ENCODE assay signal across 26 cellular contexts in the genomic region with DNA sequence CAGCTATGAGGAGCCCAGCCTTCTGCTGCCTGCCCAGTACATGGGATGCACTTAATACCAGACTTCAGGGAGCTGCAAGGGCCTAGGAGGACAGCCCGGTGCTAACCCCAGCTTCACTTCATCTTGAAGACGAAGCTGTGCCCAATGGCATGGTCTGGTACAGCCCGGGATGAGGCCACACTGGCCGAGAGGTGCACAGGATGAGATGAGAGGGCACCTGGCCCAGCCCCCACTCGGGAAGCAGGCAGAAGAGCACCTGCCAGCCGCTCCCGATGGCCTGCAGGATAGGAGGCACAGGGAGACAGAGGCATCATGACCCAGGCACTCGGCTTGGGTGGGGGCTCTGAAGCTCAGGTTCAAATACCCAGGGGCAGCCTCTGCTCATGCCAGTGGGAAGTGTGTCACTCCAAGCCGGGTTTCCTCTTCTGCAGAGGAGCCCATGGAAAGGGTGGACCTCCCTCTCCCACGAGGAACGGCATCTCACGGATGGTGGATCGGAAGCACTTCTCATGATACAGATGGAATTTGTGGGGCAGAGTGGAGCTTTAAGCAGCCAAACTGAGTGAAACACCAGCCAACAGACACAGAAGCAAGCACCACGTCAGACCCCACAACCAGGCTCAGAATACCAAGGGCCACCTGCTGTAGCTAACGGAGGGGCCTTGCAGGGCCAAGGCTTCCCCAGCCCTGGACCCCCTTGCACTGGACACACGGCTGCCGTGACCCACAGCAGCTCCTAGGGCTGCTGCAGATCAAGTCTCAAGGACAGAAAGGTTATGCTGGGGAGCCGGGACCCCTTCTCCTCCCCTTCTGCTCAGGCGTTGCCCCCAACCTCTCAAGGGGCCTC.
A peak's percentile ranks its signal among the peaks of the same experiment; 100 is the strongest.
DNase-seq lines count a peak whose midpoint lies in the region; ATAC-seq and TF ChIP-seq lines count a peak whose summit lies in the region.
"Had no signal": no experiment of that assay in that cellular context is flagged by ENCODE, and none has a peak within 500 bp of the region (broad histone marks: within the 10 kb centered on the region; RNA-seq: fewer than 3 reads in every experiment).

No MANE protein-coding gene starts in this region.

- H3K4me3 ChIP-seq in coronary artery (no peak overlapping the region), neuronal stem cell (ENCODE audit: low read length in 2 of 2) (no peak overlapping the region), upper lobe of left lung (no peak overlapping the region), mesendoderm (ENCODE audit: low read length) (no peak overlapping the region)
- H3K4me3 ChIP-seq: ascending aorta, heart right ventricle, K562, smooth muscle cell, thoracic aorta had no signal

- H4K8ac ChIP-seq in neuronal stem cell (ENCODE audit: low read depth, low read length) (no peak overlapping the region), mesendoderm (ENCODE audit: low read depth, low read length) (no peak overlapping the region)

- H2BK15ac ChIP-seq in neuronal stem cell (ENCODE audit: low read length) = peak overlapping the region; percentile 10
- no peak overlapping the region for H2BK15ac ChIP-seq in mesendoderm (replicated peaks; ENCODE audit: low read depth)

- H3K27me3 ChIP-seq in neuronal stem cell (ENCODE audit: control insufficient read depth in 3 of 3, insufficient read depth in 3 of 3, low read depth in 1 of 3, low read length in 3 of 3) = no peaks in the 10 kb centered on the region
- no peaks in the 10 kb centered on the region for H3K27me3 ChIP-seq in upper lobe of left lung
- no peaks in the 10 kb centered on the region for H3K27me3 ChIP-seq in mesendoderm (ENCODE audit: insufficient read depth, low read length, poor library complexity)
- H3K27me3 ChIP-seq: ascending aorta had no signal

- H4K91ac ChIP-seq in neuronal stem cell (ENCODE audit: low read depth, low read length, poor library complexity) = no peak overlapping the region

- peak; percentile 21 for DNase-seq in activated T-cell treated with anti-CD3 and anti-CD28 coated beads, Interleukin-2, amount 50 U/mL, for 24 hours
- DNase-seq in activated T-cell treated with anti-CD3 and anti-CD28 coated beads, Interleukin-2, amount 50 U/mL, for 72 hours = no peak
- DNase-seq in coronary artery (ENCODE audit: low spot score) (peak; percentile 60), neuronal stem cell (ENCODE audit: low spot score) (no peak), upper lobe of left lung (peak; percentile 14 to 44), mesendoderm (no peak), pons (ENCODE audit: low spot score) (no peak), substantia nigra (lab: John Stamatoyannopoulos, UW) (no peak)
- DNase-seq: activated naive CD8-positive, alpha-beta T cell treated with anti-CD3 and anti-CD28 coated beads for 36 hours; cerebellar nuclear complex; effector CD4-positive, alpha-beta T cell; foreskin fibroblast; heart right ventricle; NCI-H1105 treated with DMSO at 0.1 percent for 48 hours; NCI-H2081; NCI-H446 treated with DMSO at 0.1 percent for 48 hours; stimulated activated CD4-positive, alpha-beta T cell treated with anti-CD3 and anti-CD28 coated beads, Interleukin-4, amount 100 ng/mL, for 1 hour; stimulated activated naive B cell treated with anti-CD40 and anti-IgM and Interleukin-4, amounts not matched to agents 10 μg/mL and 1 μg/mL and 100 μg/mL, for 72 hours; T-helper 2 cell had no signal

- H3K9me3 ChIP-seq in neuronal stem cell (replicated peaks in 1 of 2; ENCODE audit: control insufficient read depth in 2 of 2, insufficient read depth in 1 of 2, low read depth in 1 of 2, low read length in 2 of 2) = peaks cover 0 to 6% of the 10 kb centered on the region in 2 donors
- H3K9me3 ChIP-seq in upper lobe of left lung = no peaks in the 10 kb centered on the region
- H3K9me3 ChIP-seq: ascending aorta, heart right ventricle, thoracic aorta had no signal

- no peak overlapping the region for H2AFZ ChIP-seq in neuronal stem cell (ENCODE audit: low read length)

- TF ChIP-seq CTCF in coronary artery (IDR thresholded peaks at IDR 0.05) (no peak), upper lobe of left lung (IDR thresholded peaks at IDR 0.05) (no peak)

- H3K79me1 ChIP-seq in neuronal stem cell (ENCODE audit: low read depth, low read length) = peaks cover 3% of the 10 kb centered on the region
- no peaks in the 10 kb centered on the region for H3K79me1 ChIP-seq in mesendoderm (ENCODE audit: low read length)

- TF ChIP-seq POLR2A in upper lobe of left lung (IDR thresholded peaks at IDR 0.05) = no peak

- H3K79me2 ChIP-seq in mesendoderm (ENCODE audit: control insufficient read depth, insufficient read depth, low read length) = no peaks in the 10 kb centered on the region

- no peak for TF ChIP-seq EP300 in upper lobe of left lung (IDR thresholded peaks at IDR 0.05)

- peaks cover 0 to 4% of the 10 kb centered on the region in 2 donors for H3K4me1 ChIP-seq in neuronal stem cell (ENCODE audit: control insufficient read depth in 2 of 2, insufficient read depth in 1 of 2, low read depth in 1 of 2, low read length in 2 of 2)
- no peaks in the 10 kb centered on the region for H3K4me1 ChIP-seq in upper lobe of left lung
- no peaks in the 10 kb centered on the region for H3K4me1 ChIP-seq in mesendoderm (ENCODE audit: control insufficient read depth, low read depth, low read length)
- H3K4me1 ChIP-seq: ascending aorta, heart right ventricle had no signal

- H3K9me3 Mint-ChIP-seq in activated T-cell treated with anti-CD3 and anti-CD28 coated beads, Interleukin-2, amount 50 U/mL, for 24 hours = no peaks in the 10 kb centered on the region
- peaks cover 8% of the 10 kb centered on the region in 2 donors for H3K9me3 Mint-ChIP-seq in activated T-cell treated with anti-CD3 and anti-CD28 coated beads, Interleukin-2, amount 50 U/mL, for 72 hours
- H3K9me3 Mint-ChIP-seq: CD8-positive, alpha-beta T cell had no signal

- H3K23ac ChIP-seq in neuronal stem cell (ENCODE audit: low read depth, low read length, poor library complexity) = no peak overlapping the region
- H3K23ac ChIP-seq in mesendoderm (ENCODE audit: low read length) = no peak overlapping the region

- H3K4me3 Mint-ChIP-seq in activated T-cell treated with anti-CD3 and anti-CD28 coated beads, Interleukin-2, amount 50 U/mL, for 24 hours = no peak overlapping the region
- H3K4me3 Mint-ChIP-seq in activated T-cell treated with anti-CD3 and anti-CD28 coated beads, Interleukin-2, amount 50 U/mL, for 72 hours = no peak overlapping the region
- H3K4me3 Mint-ChIP-seq: activated naive CD8-positive, alpha-beta T cell treated with anti-CD3 and anti-CD28 coated beads for 36 hours; activated T-helper 1 cell treated with anti-CD3 and anti-CD28 coated beads, Interleukin-12 subunit alpha, Interleukin-12 subunit beta, Interleukin-2, Interleukin-4 antibody, amounts not matched to agents 30 ng/mL and 10 ng/mL and 1 ng/mL, durations not matched to agents 14 hours and 24 hours and 36 hours; CD8-positive, alpha-beta T cell; stimulated activated naive B cell treated with anti-CD40 and anti-IgM and Interleukin-4, amounts not matched to agents 10 μg/mL and 1 μg/mL and 100 μg/mL, for 72 hours had no signal

- H3K14ac ChIP-seq in neuronal stem cell (ENCODE audit: low read length) = peak overlapping the region; percentile 4

- H3K4ac ChIP-seq in neuronal stem cell (ENCODE audit: low read length) (no peak overlapping the region), mesendoderm (ENCODE audit: low read depth, low read length) (no peak overlapping the region)

- H3K18ac ChIP-seq in neuronal stem cell (ENCODE audit: low read length) (peak overlapping the region; percentile 27), mesendoderm (ENCODE audit: low read length) (no peak overlapping the region)

- H3K9ac ChIP-seq in neuronal stem cell (ENCODE audit: low read depth, low read length, poor library complexity) (no peak overlapping the region), mesendoderm (ENCODE audit: low read length) (no peak overlapping the region)

- H3K36me3 ChIP-seq in neuronal stem cell (replicated peaks in 1 of 2; ENCODE audit: control insufficient read depth in 2 of 2, insufficient read depth in 2 of 2, low read length in 2 of 2) (peaks cover 0 to 4% of the 10 kb centered on the region in 2 donors), upper lobe of left lung (no peaks in the 10 kb centered on the region), mesendoderm (ENCODE audit: control insufficient read depth, insufficient read depth, low read length) (no peaks in the 10 kb centered on the region)
- H3K36me3 ChIP-seq: ascending aorta, heart right ventricle, thoracic aorta had no signal

- H2AK5ac ChIP-seq in neuronal stem cell (ENCODE audit: low read depth, low read length) = peak overlapping the region; percentile 71
- H2AK5ac ChIP-seq in mesendoderm (ENCODE audit: low read length) = no peak overlapping the region

- H3K4me2 ChIP-seq in neuronal stem cell (ENCODE audit: insufficient read depth, low read length, poor library complexity, severe bottlenecking) (no peak overlapping the region), mesendoderm (ENCODE audit: low read length) (no peak overlapping the region)
- H3K4me2 ChIP-seq: smooth muscle cell had no signal

- H3K27ac ChIP-seq in coronary artery = no peak overlapping the region
- no peak overlapping the region for H3K27ac ChIP-seq in neuronal stem cell (replicated peaks; ENCODE audit: low read length)
- H3K27ac ChIP-seq in upper lobe of left lung = no peak overlapping the region
- no peak overlapping the region for H3K27ac ChIP-seq in mesendoderm (ENCODE audit: low read depth, low read length)
- no peak overlapping the region for H3K27ac ChIP-seq in substantia nigra (ENCODE audit: low read depth, low read length, poor library complexity, severe bottlenecking)
- H3K27ac ChIP-seq: ascending aorta, heart right ventricle, thoracic aorta had no signal

- H3K4me1 Mint-ChIP-seq in activated T-cell treated with anti-CD3 and anti-CD28 coated beads, Interleukin-2, amount 50 U/mL, for 24 hours (ENCODE audit: low read depth) = no peaks in the 10 kb centered on the region
- no peaks in the 10 kb centered on the region for H3K4me1 Mint-ChIP-seq in activated T-cell treated with anti-CD3 and anti-CD28 coated beads, Interleukin-2, amount 50 U/mL, for 72 hours (ENCODE audit: low read depth)
- H3K4me1 Mint-ChIP-seq: activated naive CD8-positive, alpha-beta T cell treated with anti-CD3 and anti-CD28 coated beads for 36 hours had no signal

- WGBS in neuronal stem cell (ENCODE audit: extremely low coverage in 2 of 2, insufficient read length in 2 of 2, insufficient replicate concordance in 1 of 2), 2 donors = no CpG with 5 or more reads among the region's 19 CpGs
- 80 to 100% methylated on average over 3 to 19 of the region's 19 CpGs for WGBS in upper lobe of left lung, 2 donors
- WGBS in mesendoderm (ENCODE audit: extremely low coverage, insufficient coverage, low lambda C conversion rate) = no CpG with 5 or more reads among the region's 19 CpGs

- H3K56ac ChIP-seq in mesendoderm (ENCODE audit: low read length) = no peak overlapping the region

- H3K27me3 Mint-ChIP-seq in activated T-cell treated with anti-CD3 and anti-CD28 coated beads, Interleukin-2, amount 50 U/mL, for 24 hours = peaks cover 34% of the 10 kb centered on the region
- H3K27me3 Mint-ChIP-seq in activated T-cell treated with anti-CD3 and anti-CD28 coated beads, Interleukin-2, amount 50 U/mL, for 72 hours (ENCODE audit: low read depth) = peaks cover 14% of the 10 kb centered on the region

- no peaks in the 10 kb centered on the region for H3K36me3 Mint-ChIP-seq in activated T-cell treated with anti-CD3 and anti-CD28 coated beads, Interleukin-2, amount 50 U/mL, for 24 hours (ENCODE audit: low read depth)
- H3K36me3 Mint-ChIP-seq in activated T-cell treated with anti-CD3 and anti-CD28 coated beads, Interleukin-2, amount 50 U/mL, for 72 hours (ENCODE audit: insufficient read depth in 2 of 2) = peaks cover 0 to 3% of the 10 kb centered on the region in 2 donors
- H3K36me3 Mint-ChIP-seq: activated naive CD8-positive, alpha-beta T cell treated with anti-CD3 and anti-CD28 coated beads for 36 hours; CD8-positive, alpha-beta T cell; stimulated activated naive B cell treated with anti-CD40 and anti-IgM and Interleukin-4, amounts not matched to agents 10 μg/mL and 1 μg/mL and 100 μg/mL, for 72 hours had no signal

- ATAC-seq in activated T-cell treated with anti-CD3 and anti-CD28 coated beads, Interleukin-2, amount 50 U/mL, for 72 hours (replicated peaks in 1 of 2) = no peak
- ATAC-seq in upper lobe of left lung (ENCODE audit: low FRiP score in 2 of 2) = no peak
- ATAC-seq: CD8-positive, alpha-beta T cell; heart right ventricle; K562; SK-N-SH treated with all-trans-retinoic acid at 6 μM for 48 hours had no signal

- H2BK120ac ChIP-seq in neuronal stem cell (ENCODE audit: low read depth, low read length) (no peak overlapping the region), mesendoderm (ENCODE audit: low read depth, low read length) (no peak overlapping the region)

- no peak overlapping the region for H2BK5ac ChIP-seq in neuronal stem cell (ENCODE audit: low read length)
- no peak overlapping the region for H2BK5ac ChIP-seq in mesendoderm (ENCODE audit: low read length)

- no peak overlapping the region for H3K27ac Mint-ChIP-seq in activated T-cell treated with anti-CD3 and anti-CD28 coated beads, Interleukin-2, amount 50 U/mL, for 24 hours
- no peak overlapping the region for H3K27ac Mint-ChIP-seq in activated T-cell treated with anti-CD3 and anti-CD28 coated beads, Interleukin-2, amount 50 U/mL, for 72 hours
- H3K27ac Mint-ChIP-seq: activated naive CD8-positive, alpha-beta T cell treated with anti-CD3 and anti-CD28 coated beads for 36 hours; activated T-helper 1 cell treated with anti-CD3 and anti-CD28 coated beads, Interleukin-12 subunit alpha, Interleukin-12 subunit beta, Interleukin-2, Interleukin-4 antibody, amounts not matched to agents 30 ng/mL and 10 ng/mL and 1 ng/mL, durations not matched to agents 14 hours and 24 hours and 36 hours; CD8-positive, alpha-beta T cell; stimulated activated naive B cell treated with anti-CD40 and anti-IgM and Interleukin-4, amounts not matched to agents 10 μg/mL and 1 μg/mL and 100 μg/mL, for 72 hours had no signal

- no peak overlapping the region for H4K5ac ChIP-seq in mesendoderm (ENCODE audit: low read length)

- no peak overlapping the region for H2BK12ac ChIP-seq in neuronal stem cell (ENCODE audit: low read length)

Comparison
In these comparisons a context has a peak if more than half of its experiments do, and no peak if none do; other contexts are left out.
1. DNase-seq: peak in activated T-cell treated with anti-CD3 and anti-CD28 coated beads, Interleukin-2, amount 50 U/mL, for 24 hours (single experiment), coronary artery (single experiment) and upper lobe of left lung (2 of 2); none in activated T-cell treated with anti-CD3 and anti-CD28 coated beads, Interleukin-2, amount 50 U/mL, for 72 hours (0 of 2), neuronal stem cell (single experiment), mesendoderm (single experiment), pons (single experiment) and substantia nigra (0 of 49).